Comparison of ENCODE assay signal across 35 cellular contexts in genomic region chr5:17394086-17394485, GRCh38.
"Had no signal": no experiment of that assay in that cellular context is flagged by ENCODE, and none has a peak within 500 bp of the region (broad histone marks: within the 10 kb centered on the region; RNA-seq: fewer than 3 reads in every experiment).

No MANE protein-coding gene starts in this region.

- H3K4me1 ChIP-seq: adrenal gland had no signal

- H3K4me3 Mint-ChIP-seq: activated B cell treated with CpG ODN at 0.5 μM for 24 hours; activated CD4-positive, alpha-beta memory T cell treated with anti-CD3 and anti-CD28 coated beads for 36 hours; activated CD4-positive, alpha-beta T cell treated with anti-CD3 and anti-CD28 coated beads, Interleukin-2, amount 10 ng/mL, durations not matched to agents 24 days and 14 days; activated CD8-positive, alpha-beta T cell treated with anti-CD3 and anti-CD28 coated beads for 36 hours; activated naive CD4-positive, alpha-beta T cell treated with anti-CD3 and anti-CD28 coated beads for 36 hours; activated naive CD8-positive, alpha-beta T cell treated with anti-CD3 and anti-CD28 coated beads for 36 hours; brain; central memory CD8-positive, alpha-beta T cell; T-helper 1 cell treated with Interleukin-12 subunit alpha and Interleukin-12 subunit beta and Interleukin-4 antibody, amounts not matched to agents 30 μg/mL and 1 μg/mL, for 36 hours; T-helper 2 cell treated with Interferon-gamma antibody and Interleukin-4, amounts not matched to agents 5 μg/mL and 100 μg/mL, for 36 hours had no signal

- FAIRE-seq: bronchial epithelial cell, TTC549 had no signal

- H3K36me3 Mint-ChIP-seq: activated CD4-positive, alpha-beta memory T cell treated with anti-CD3 and anti-CD28 coated beads for 36 hours; activated naive CD8-positive, alpha-beta T cell treated with anti-CD3 and anti-CD28 coated beads for 36 hours; brain had no signal

- H3K4me1 Mint-ChIP-seq: activated CD4-positive, alpha-beta T cell treated with anti-CD3 and anti-CD28 coated beads, Interleukin-2, amount 10 ng/mL, durations not matched to agents 24 days and 14 days; activated naive CD8-positive, alpha-beta T cell treated with anti-CD3 and anti-CD28 coated beads for 36 hours; central memory CD8-positive, alpha-beta T cell had no signal

- H3K27me3 ChIP-seq: adrenal gland, cardiac muscle cell had no signal

- H3K27ac Mint-ChIP-seq: activated B cell treated with CpG ODN at 0.5 μM for 24 hours; activated CD4-positive, alpha-beta memory T cell treated with anti-CD3 and anti-CD28 coated beads for 36 hours; activated CD4-positive, alpha-beta T cell treated with anti-CD3 and anti-CD28 coated beads, Interleukin-2, amount 10 ng/mL, durations not matched to agents 24 days and 14 days; activated CD8-positive, alpha-beta T cell treated with anti-CD3 and anti-CD28 coated beads for 36 hours; activated naive CD4-positive, alpha-beta T cell treated with anti-CD3 and anti-CD28 coated beads for 36 hours; activated naive CD4-positive, alpha-beta T cell treated with anti-CD3 and anti-CD28 coated beads, Interleukin-2, amount 50 U/mL, for 72 hours; activated naive CD8-positive, alpha-beta T cell treated with anti-CD3 and anti-CD28 coated beads for 36 hours; activated T-helper 2 cell treated with anti-CD3 and anti-CD28 coated beads, Interferon-gamma antibody, Interleukin-2, Interleukin-4, amounts not matched to agents 10 μg/mL and 5 μg/mL and 100 μg/mL, durations not matched to agents 14 hours and 24 hours and 36 hours; brain; T-helper 1 cell treated with Interleukin-12 subunit alpha and Interleukin-12 subunit beta and Interleukin-4 antibody, amounts not matched to agents 30 μg/mL and 1 μg/mL, for 36 hours; T-helper 2 cell treated with Interferon-gamma antibody and Interleukin-4, amounts not matched to agents 5 μg/mL and 100 μg/mL, for 36 hours had no signal

- H3K9me3 ChIP-seq: adrenal gland had no signal

- DNase-seq: activated B cell treated with CpG ODN at 0.5 μM for 24 hours; activated CD4-positive, alpha-beta memory T cell treated with anti-CD3 and anti-CD28 coated beads for 36 hours; activated CD4-positive, alpha-beta T cell treated with anti-CD3 and anti-CD28 coated beads for 4 hours; activated CD4-positive, alpha-beta T cell treated with anti-CD3 and anti-CD28 coated beads, Interleukin-2, amount 10 ng/mL, durations not matched to agents 24 days and 14 days; activated CD4-positive, alpha-beta T cell treated with anti-CD3 and anti-CD28 coated beads, Interleukin-2, amount 50 U/mL, for 1 hour; activated CD4-positive, alpha-beta T cell treated with anti-CD3 and anti-CD28 coated beads, Interleukin-2, amount 50 U/mL, for 4 hours; activated CD4-positive, CD25-positive, alpha-beta regulatory T cell treated with anti-CD3 and anti-CD28 coated beads, Interleukin-2, amount 50 U/mL, for 72 hours; activated CD8-positive, alpha-beta memory T cell treated with anti-CD3 and anti-CD28 coated beads, Interleukin-2, amount 50 U/mL, for 4 hours; activated CD8-positive, alpha-beta T cell treated with anti-CD3 and anti-CD28 coated beads for 36 hours; activated effector memory CD4-positive, alpha-beta T cell treated with Interleukin-2 at 50 U/mL for 16 hours; activated gamma-delta T cell; activated naive CD4-positive, alpha-beta T cell treated with anti-CD3 and anti-CD28 coated beads for 36 hours; activated naive CD4-positive, alpha-beta T cell treated with anti-CD3 and anti-CD28 coated beads, Interleukin-2, amount 50 U/mL, for 16 hours; activated naive CD8-positive, alpha-beta T cell treated with anti-CD3 and anti-CD28 coated beads for 36 hours; activated T-cell treated with anti-CD3 and anti-CD28 coated beads for 4 hours; activated T-cell treated with anti-CD3 and anti-CD28 coated beads, Interleukin-2, amount 50 U/mL, for 1 hour; activated T-cell treated with anti-CD3 and anti-CD28 coated beads, Interleukin-2, amount 50 U/mL, for 48 hours; adrenal gland; amniotic stem cell; aorta; caudate nucleus; cerebellar nuclear complex; T-helper 1 cell; T-helper 2 cell; T-helper 9 cell had no signal

- H3K27ac ChIP-seq: adrenal gland, cardiac muscle cell, VCaP had no signal

- H3K36me3 ChIP-seq: adrenal gland, cardiac muscle cell had no signal

- H3K4me3 ChIP-seq: adrenal gland, cardiac muscle cell had no signal

- H3K27me3 Mint-ChIP-seq: activated B cell treated with CpG ODN at 0.5 μM for 24 hours; activated CD4-positive, alpha-beta memory T cell treated with anti-CD3 and anti-CD28 coated beads for 36 hours; activated CD4-positive, alpha-beta T cell treated with anti-CD3 and anti-CD28 coated beads, Interleukin-2, amount 10 ng/mL, durations not matched to agents 24 days and 14 days; activated CD8-positive, alpha-beta T cell treated with anti-CD3 and anti-CD28 coated beads for 36 hours; activated naive CD8-positive, alpha-beta T cell treated with anti-CD3 and anti-CD28 coated beads for 36 hours; central memory CD8-positive, alpha-beta T cell had no signal
